In genomic region chr9:35729101-35729500, GRCh38 we compare ENCODE assay signal across 1 cellular context.
TF ChIP-seq lines count a peak whose summit lies in the region.

No MANE protein-coding gene starts in this region.

TF ChIP-seq in H1, 55 proteins besides CTCF, POLR2A, EP300 and RAD21:
- TF ChIP-seq CEBPB (IDR thresholded peaks at IDR 0.05; ENCODE audit: low read depth, low read length) (no peak), RFX5 (IDR thresholded peaks at IDR 0.05; ENCODE audit: borderline replicate concordance, low read depth, low read length) (no peak), RXRA (IDR thresholded peaks at IDR 0.05; ENCODE audit: insufficient read depth, low read depth, low read length) (no peak), TBP (IDR thresholded peaks at IDR 0.05; ENCODE audit: low read depth, low read length) (no peak), SUZ12 (IDR thresholded peaks at IDR 0.05; ENCODE audit: low read length) (no peak), SRF (IDR thresholded peaks at IDR 0.05; ENCODE audit: low read depth, low read length) (no peak), ZNF274 (IDR thresholded peaks at IDR 0.05; ENCODE audit: borderline replicate concordance, extremely low read depth, low read length) (no peak), BACH1 (IDR thresholded peaks at IDR 0.05; ENCODE audit: low read length) (no peak), GTF2F1 (IDR thresholded peaks at IDR 0.05; ENCODE audit: borderline replicate concordance, low read depth, low read length) (no peak), HDAC2 (IDR thresholded peaks at IDR 0.05; ENCODE audit: borderline replicate concordance in 1 of 2, low read depth in 2 of 2, low read length in 2 of 2) (no peak), SIX5 (IDR thresholded peaks at IDR 0.05; ENCODE audit: low read depth, low read length) (no peak), SP1 (IDR thresholded peaks at IDR 0.05; ENCODE audit: low read depth, low read length) (no peak)
TF ChIP-seq in H1: peak in this region for 0.
